In genomic region chr2:157194097-157194688, GRCh38 we compare ENCODE assay signal across 1 cellular context.
TF ChIP-seq lines count a peak whose summit lies in the region.

No MANE protein-coding gene starts in this region.

TF ChIP-seq in endothelial cell of umbilical vein, 7 proteins besides CTCF, POLR2A, EP300 and RAD21 (continued from another document):
- TF ChIP-seq, protein P1, sequence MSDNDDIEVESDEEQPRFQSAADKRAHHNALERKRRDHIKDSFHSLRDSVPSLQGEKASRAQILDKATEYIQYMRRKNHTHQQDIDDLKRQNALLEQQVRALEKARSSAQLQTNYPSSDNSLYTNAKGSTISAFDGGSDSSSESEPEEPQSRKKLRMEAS (IDR thresholded peaks at IDR 0.05; ENCODE audit: insufficient read depth, insufficient read length): no peak
